9 cellular contexts compared by ENCODE assay signal in the genomic region with DNA sequence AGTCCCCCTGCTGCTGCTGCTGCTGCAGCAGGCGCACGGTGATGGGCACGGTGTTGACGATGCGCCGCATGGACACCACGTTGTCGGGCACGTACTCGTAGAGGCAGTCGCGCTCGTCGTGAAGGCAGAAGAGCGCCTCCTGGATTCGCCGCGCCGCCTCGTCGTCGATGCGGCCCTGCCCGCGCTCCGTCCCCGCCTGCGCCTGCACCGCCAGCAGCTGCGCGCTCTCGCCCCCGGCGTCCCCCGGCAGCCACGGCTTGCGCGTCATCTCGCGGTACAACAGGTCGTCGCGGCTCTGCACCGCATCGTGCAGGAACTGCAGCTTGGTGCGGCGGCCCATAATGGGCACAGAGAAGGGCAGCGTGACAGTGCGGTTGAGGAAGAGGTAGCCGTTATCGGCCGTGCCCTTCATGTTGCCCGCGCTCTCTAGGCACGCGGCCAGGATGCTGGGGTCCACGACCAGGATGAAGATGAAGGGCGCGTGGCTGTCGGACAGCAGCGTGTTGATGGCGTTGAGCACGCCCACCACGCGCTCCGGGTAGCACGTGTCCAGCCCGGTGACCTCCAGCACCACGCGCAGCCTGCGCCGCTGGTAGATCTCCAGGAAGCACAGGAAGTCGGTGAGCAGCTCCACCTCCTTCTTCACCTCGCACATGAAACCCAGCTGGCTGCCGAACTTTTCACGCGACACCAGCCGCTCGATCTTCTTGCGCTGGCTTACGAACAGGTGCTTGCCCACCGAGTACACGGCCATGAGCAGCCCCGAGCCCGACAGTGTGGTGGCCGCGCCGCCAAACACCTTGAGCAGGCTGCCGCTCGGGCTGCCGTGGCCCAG. TPM values are rescaled to one million over a fixed set of nuclear protein-coding genes. Genes with fewer than 3 reads are reported as not detected.
DNase-seq lines count a peak whose midpoint lies in the region; ATAC-seq and TF ChIP-seq lines count a peak whose summit lies in the region.
"Had no signal": no experiment of that assay in that cellular context is flagged by ENCODE, and none has a peak within 500 bp of the region (broad histone marks: within the 10 kb centered on the region; RNA-seq: fewer than 3 reads in every experiment).

No MANE protein-coding gene starts in this region.

- H3K4me3 ChIP-seq in foreskin fibroblast (ENCODE audit: low read depth in 1 of 2, low read length in 2 of 2) = peak overlapping the region in 1 of 2 donors; percentile 18
- H3K4me3 ChIP-seq: A549 had no signal

- peaks cover 3 to 6% of the 10 kb centered on the region in 2 donors for H3K36me3 Mint-ChIP-seq in activated T-cell treated with anti-CD3 and anti-CD28 coated beads, Interleukin-2, amount 50 U/mL, for 72 hours (ENCODE audit: insufficient read depth in 2 of 2)
- peaks cover 1% of the 10 kb centered on the region for H3K36me3 Mint-ChIP-seq in progenitor cell of endocrine pancreas (ENCODE audit: insufficient read depth)

- no peaks in the 10 kb centered on the region for H3K9me3 Mint-ChIP-seq in activated T-cell treated with anti-CD3 and anti-CD28 coated beads, Interleukin-2, amount 50 U/mL, for 72 hours
- H3K9me3 Mint-ChIP-seq in progenitor cell of endocrine pancreas (ENCODE audit: low read depth) = no peaks in the 10 kb centered on the region

- peaks cover 22% of the 10 kb centered on the region for H3K4me1 Mint-ChIP-seq in activated T-cell treated with anti-CD3 and anti-CD28 coated beads, Interleukin-2, amount 50 U/mL, for 72 hours (ENCODE audit: low read depth)
- peaks cover 5% of the 10 kb centered on the region for H3K4me1 Mint-ChIP-seq in progenitor cell of endocrine pancreas (ENCODE audit: low read depth)

- H3K4me3 Mint-ChIP-seq in activated T-cell treated with anti-CD3 and anti-CD28 coated beads, Interleukin-2, amount 50 U/mL, for 72 hours = peak overlapping the region; percentile 82 to 85
- H3K4me3 Mint-ChIP-seq in progenitor cell of endocrine pancreas (ENCODE audit: low read depth) = no peak overlapping the region

- H3K27me3 Mint-ChIP-seq in activated T-cell treated with anti-CD3 and anti-CD28 coated beads, Interleukin-2, amount 50 U/mL, for 72 hours (ENCODE audit: low read depth) = peaks cover 14% of the 10 kb centered on the region
- H3K27me3 Mint-ChIP-seq in progenitor cell of endocrine pancreas = peaks cover 36% of the 10 kb centered on the region

- DNase-seq in NCI-H2196 (lab: John Stamatoyannopoulos, UW; ENCODE audit: unreplicated experiment) = peak; percentile 54
- DNase-seq in NCI-H2196 treated with DMSO at 0.1 percent for 48 hours (lab: John Stamatoyannopoulos, UW; ENCODE audit: unreplicated experiment) = no peak
- peak; percentile 51 to 53 for DNase-seq in activated T-cell treated with anti-CD3 and anti-CD28 coated beads, Interleukin-2, amount 50 U/mL, for 72 hours
- peak; percentile 54 to 77 for DNase-seq in foreskin fibroblast
- no peak for DNase-seq in progenitor cell of endocrine pancreas (ENCODE audit: low spot score, unreplicated experiment)
- no peak for DNase-seq in NK-92 treated with Interleukin-12 subunit alpha and Interleukin-12 subunit beta, amount 100 ng/mL, for 24 hours (lab: John Stamatoyannopoulos, UW)
- DNase-seq in RPMI8226 = no peak
- DNase-seq in cortex of kidney (lab: John Stamatoyannopoulos, UW) = no peak

- TF ChIP-seq CTCF in foreskin fibroblast (IDR thresholded peaks at IDR 0.05; ENCODE audit: low read depth, low read length) (no peak), progenitor cell of endocrine pancreas (IDR thresholded peaks at IDR 0.05; ENCODE audit: unreplicated experiment) (peak; percentile 15)

- no peak overlapping the region for H3K27ac Mint-ChIP-seq in activated T-cell treated with anti-CD3 and anti-CD28 coated beads, Interleukin-2, amount 50 U/mL, for 72 hours
- H3K27ac Mint-ChIP-seq in progenitor cell of endocrine pancreas = no peak overlapping the region

- ATAC-seq in activated T-cell treated with anti-CD3 and anti-CD28 coated beads, Interleukin-2, amount 50 U/mL, for 72 hours (replicated peaks in 1 of 2) = peak; percentile 53 to 65
- ATAC-seq: A549 had no signal

RNA-seq across cellular contexts. Expression of a gene that starts 8.1 kb away (rescaled TPM):
- total RNA-seq in activated T-cell treated with anti-CD3 and anti-CD28 coated beads, Interleukin-2, amount 50 U/mL, for 72 hours = under 1 TPM; 0.70 to 0.72 TPM
- total RNA-seq in progenitor cell of endocrine pancreas = 0.34 and 0.53 TPM in 2 replicates

RNA-seq across cellular contexts. Expression of a gene that starts 25.3 kb away (rescaled TPM):
- total RNA-seq in activated T-cell treated with anti-CD3 and anti-CD28 coated beads, Interleukin-2, amount 50 U/mL, for 72 hours = 10 to 100 TPM; 48.5 to 58.5 TPM
- 40.4 and 43.8 TPM in 2 replicates for total RNA-seq in progenitor cell of endocrine pancreas

RNA-seq across cellular contexts. Expression of a gene that starts 25.9 kb away (rescaled TPM):
- total RNA-seq in activated T-cell treated with anti-CD3 and anti-CD28 coated beads, Interleukin-2, amount 50 U/mL, for 72 hours = 10 to 100 TPM; 16.7 to 17.7 TPM
- total RNA-seq in progenitor cell of endocrine pancreas = 8.7 and 9.1 TPM in 2 replicates

RNA-seq across cellular contexts. Expression of a gene that starts 59.7 kb away (rescaled TPM):
- 10 to 100 TPM; 11.8 to 17.3 TPM for total RNA-seq in activated T-cell treated with anti-CD3 and anti-CD28 coated beads, Interleukin-2, amount 50 U/mL, for 72 hours
- total RNA-seq in progenitor cell of endocrine pancreas = 44.8 and 45.8 TPM in 2 replicates

Comparison
In these comparisons a context has a peak if more than half of its experiments do, and no peak if none do; other contexts are left out.
1. DNase-seq: peak in NCI-H2196 (single experiment), activated T-cell treated with anti-CD3 and anti-CD28 coated beads, Interleukin-2, amount 50 U/mL, for 72 hours (2 of 2) and foreskin fibroblast (2 of 2); none in NCI-H2196 treated with DMSO at 0.1 percent for 48 hours (single experiment), progenitor cell of endocrine pancreas (single experiment), NK-92 treated with Interleukin-12 subunit alpha and Interleukin-12 subunit beta, amount 100 ng/mL, for 24 hours (single experiment), RPMI8226 (single experiment) and cortex of kidney (single experiment).